In genomic region chr20:51144476-51144875, GRCh38 we compare ENCODE assay signal across 21 cellular contexts.
"Had no signal": no experiment of that assay in that cellular context is flagged by ENCODE, and none has a peak within 500 bp of the region (broad histone marks: within the 10 kb centered on the region; RNA-seq: fewer than 3 reads in every experiment).

No MANE protein-coding gene starts in this region.

- H3K27me3 ChIP-seq: colonic mucosa, testis had no signal

- H3K36me3 Mint-ChIP-seq: stimulated activated effector memory CD8-positive, alpha-beta T cell treated with anti-CD3 and anti-CD28 coated beads, Interleukin-12 subunit alpha, Interleukin-12 subunit beta, amount 100 ng/mL, for 72 hours had no signal

- ATAC-seq: left ventricle myocardium superior; lower lobe of right lung; natural killer cell; sciatic nerve; stimulated activated effector memory CD8-positive, alpha-beta T cell treated with anti-CD3 and anti-CD28 coated beads, Interleukin-12 subunit alpha, Interleukin-12 subunit beta, amount 100 ng/mL, for 72 hours; stimulated activated naive CD8-positive, alpha-beta T cell treated with anti-CD3 and anti-CD28 coated beads, Interleukin-15, Interleukin-2, amounts not matched to agents 100 U/mL and 50 U/mL, for 24 hours had no signal

- H3K27me3 Mint-ChIP-seq: progenitor cell of endocrine pancreas, type B pancreatic cell had no signal

- H3K4me3 ChIP-seq: colonic mucosa, lower lobe of right lung, smooth muscle cell, testis, tibial artery had no signal

- H3K27ac Mint-ChIP-seq: dendritic cell treated with granulocyte-macrophage colony-stimulating factor and Interleukin-4, amounts not matched to agents 40 ng/mL and 50 ng/mL, for 4 days; natural killer cell; progenitor cell of endocrine pancreas; stimulated activated effector memory CD8-positive, alpha-beta T cell treated with anti-CD3 and anti-CD28 coated beads, Interleukin-12 subunit alpha, Interleukin-12 subunit beta, amount 100 ng/mL, for 72 hours; type B pancreatic cell had no signal

- H3K36me3 ChIP-seq: colonic mucosa, lower lobe of right lung, neutrophil, tibial artery had no signal

- H3K4me1 ChIP-seq: colonic mucosa, lower lobe of right lung, parathyroid adenoma, testis, tibial artery had no signal

- H3K4me1 Mint-ChIP-seq: natural killer cell; neural crest cell; stimulated activated effector memory CD8-positive, alpha-beta T cell treated with anti-CD3 and anti-CD28 coated beads, Interleukin-12 subunit alpha, Interleukin-12 subunit beta, amount 100 ng/mL, for 72 hours had no signal

- H3K9me3 ChIP-seq: colonic mucosa, lower lobe of right lung, neutrophil, testis had no signal

- H3K4me3 Mint-ChIP-seq: dendritic cell treated with granulocyte-macrophage colony-stimulating factor and Interleukin-4, amounts not matched to agents 40 ng/mL and 50 ng/mL, for 4 days; natural killer cell; neural crest cell; stimulated activated effector memory CD8-positive, alpha-beta T cell treated with anti-CD3 and anti-CD28 coated beads, Interleukin-12 subunit alpha, Interleukin-12 subunit beta, amount 100 ng/mL, for 72 hours; type B pancreatic cell had no signal

- DNase-seq: effector memory CD4-positive, alpha-beta T cell; erythroblast; left ventricle myocardium superior; lower lobe of right lung; natural killer cell; stimulated activated CD4-positive, alpha-beta T cell treated with anti-CD3 and anti-CD28 coated beads, Interleukin-2, amount 100 ng/mL, for 24 hours; stimulated activated CD4-positive, alpha-beta T cell treated with anti-CD3 and anti-CD28 coated beads, Interleukin-4, amount 100 ng/mL, for 24 hours; stimulated activated naive CD8-positive, alpha-beta T cell treated with anti-CD3 and anti-CD28 coated beads, Interleukin-15, Interleukin-2, amounts not matched to agents 100 U/mL and 50 U/mL, for 24 hours; substantia nigra; testis; tibial artery had no signal

- H3K27ac ChIP-seq: colonic mucosa, lower lobe of right lung, neutrophil, parathyroid adenoma, testis, tibial artery had no signal

- H3K9me3 Mint-ChIP-seq: dendritic cell treated with granulocyte-macrophage colony-stimulating factor and Interleukin-4, amounts not matched to agents 40 ng/mL and 50 ng/mL, for 4 days had no signal
